Comparison of ENCODE assay signal across 7 cellular contexts in genomic region chr4:37453004-37453360, GRCh38.
A peak's percentile ranks its signal among the peaks of the same experiment; 100 is the strongest.
DNase-seq lines count a peak whose midpoint lies in the region; ATAC-seq and TF ChIP-seq lines count a peak whose summit lies in the region.

No MANE protein-coding gene starts in this region.

- peak; percentile 50 for TF ChIP-seq CTCF in GM12874 (IDR thresholded peaks at IDR 0.05; ENCODE audit: insufficient read depth, low read depth, low read length)

- DNase-seq in NCI-H1105 (lab: John Stamatoyannopoulos, UW) = peak; percentile 59
- DNase-seq in SKM-1 (lab: John Stamatoyannopoulos, UW; ENCODE audit: unreplicated experiment) = peak; percentile 67
- DNase-seq in central memory CD4-positive, alpha-beta T cell = peak; percentile 30
- DNase-seq in islet precursor cell = peak; percentile 84
- peak in 2 of 3 donors; percentile 23 to 37 for DNase-seq in stimulated activated CD4-positive, alpha-beta T cell treated with anti-CD3 and anti-CD28 coated beads, Interleukin-12 subunit alpha, Interleukin-12 subunit beta, amount 100 ng/mL, for 48 hours (ENCODE audit: low read depth in 2 of 3, low spot score in 1 of 3)

- peak; percentile 68 for ATAC-seq in HG02610 (IDR thresholded peaks at IDR 0.05; ENCODE audit: unreplicated experiment)

Comparison
In these comparisons a context has a peak if more than half of its experiments do, and no peak if none do; other contexts are left out.
1. Peak in every context shown above with its lines: DNase-seq and ATAC-seq.
2. DNase-seq: peak in every context shown above with its lines; median percentile 84 in islet precursor cell; 67 in SKM-1; 59 in NCI-H1105; 30 in central memory CD4-positive, alpha-beta T cell; 30 in stimulated activated CD4-positive, alpha-beta T cell treated with anti-CD3 and anti-CD28 coated beads, Interleukin-12 subunit alpha, Interleukin-12 subunit beta, amount 100 ng/mL, for 48 hours.